Comparison of ENCODE assay signal across 8 cellular contexts in the genomic region with DNA sequence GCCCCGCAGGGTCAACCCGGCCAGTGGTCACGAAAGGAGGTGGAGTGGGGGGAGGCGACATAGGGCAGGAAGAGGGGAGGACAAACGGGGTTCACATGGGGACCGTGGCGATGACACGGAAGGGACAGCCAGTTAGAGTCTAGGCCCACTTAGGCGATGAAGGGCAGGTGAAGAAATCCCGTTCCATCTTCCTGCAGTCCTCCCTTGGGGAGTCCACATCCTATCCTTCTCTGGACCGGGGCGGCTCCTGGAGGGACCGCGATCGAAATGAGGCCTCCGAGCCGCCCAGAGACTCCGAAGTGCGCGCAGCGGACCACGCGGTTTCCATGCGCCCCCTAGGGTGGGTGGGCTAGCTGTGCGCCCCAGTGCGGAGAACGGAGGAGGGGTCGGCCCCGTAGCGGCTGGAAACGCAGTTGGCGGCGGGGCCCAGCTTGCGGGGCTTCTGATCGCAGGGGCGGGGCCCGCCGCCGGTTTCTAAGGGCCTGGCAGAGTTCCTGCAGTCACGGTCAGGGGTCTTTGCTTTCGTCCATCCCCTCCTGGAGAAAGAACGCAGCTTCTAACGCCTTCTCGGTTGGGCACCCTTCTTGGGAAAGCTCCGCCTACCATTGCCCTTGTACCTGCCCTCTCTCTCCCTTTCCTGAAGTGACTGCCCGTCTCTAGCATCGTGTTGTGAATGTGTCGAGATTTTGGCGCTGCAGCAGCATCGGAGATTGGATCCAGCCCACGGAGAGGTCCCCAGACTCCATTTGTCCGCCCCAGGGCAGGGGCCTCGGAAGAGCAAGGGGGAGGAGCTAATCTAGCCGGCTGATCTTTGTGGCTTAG. TPM values are rescaled to one million over a fixed set of nuclear protein-coding genes. Genes with fewer than 3 reads are reported as not detected.
DNase-seq lines count a peak whose midpoint lies in the region; ATAC-seq and TF ChIP-seq lines count a peak whose summit lies in the region.

No MANE protein-coding gene starts in this region.

- peaks cover 4% of the 10 kb centered on the region; the same call in 1 of the 2 replicates for H3K4me1 ChIP-seq in IMR-90 (ENCODE audit: control insufficient read depth, insufficient read depth, low read length)
- peaks cover 5 to 15% of the 10 kb centered on the region in 2 donors for H3K4me1 ChIP-seq in left lung

- peak overlapping the region; percentile 81 for H3K23ac ChIP-seq in IMR-90 (ENCODE audit: low read depth, low read length)

- in situ Hi-C loops in IMR-90 (cut with MboI; ENCODE audit: low sequenced_read_pairs): no loop called here

- H3K56ac ChIP-seq in IMR-90 (ENCODE audit: extremely low read depth, insufficient read depth, low read length): no peak overlapping the region

- H2BK5ac ChIP-seq in IMR-90 (ENCODE audit: low read depth, low read length, poor library complexity, severe bottlenecking): no peak overlapping the region

- peak overlapping the region; percentile 81 for H3K4me3 Mint-ChIP-seq in chondrocyte (ENCODE audit: unreplicated experiment)

- H3K4me1 Mint-ChIP-seq in chondrocyte (ENCODE audit: low read depth): peaks cover 13% of the 10 kb centered on the region

- CTCF ChIA-PET in AG04449 (lab: Yijun Ruan, JAX) (interaction anchor here (0.8 to 1.5 kb wide), 4 partner anchors 19 to 89 kb away, joined by 3 to 7 read pairs (median 4); no protein-coding TSS in a partner anchor), IMR-90 (lab: Yijun Ruan, JAX) (interaction anchor here (0.8 to 1.0 kb wide), 2 partner anchors 36 to 55 kb away, joined by 3 to 4 read pairs; no protein-coding TSS in a partner anchor)

- TF ChIP-seq RAD21 in IMR-90 (IDR thresholded peaks at IDR 0.05; ENCODE audit: low read length): peak; percentile 53

- peak overlapping the region; percentile 96 for H2AFZ ChIP-seq in IMR-90 (replicated peaks; ENCODE audit: low read length, poor library complexity)

- H3K14ac ChIP-seq in IMR-90 (replicated peaks; ENCODE audit: low read depth, low read length): peak overlapping the region; percentile 72

- DNase-seq in AG04449 (ENCODE audit: low read depth, low spot score) (no peak), IMR-90 (peak; percentile 23), chondrocyte (ENCODE audit: low spot score) (peak; percentile 80), left lung (peak in 1 of 2 donors; percentile 80), SKM-1 (lab: John Stamatoyannopoulos, UW; ENCODE audit: unreplicated experiment) (no peak)
- peak; percentile 47 for DNase-seq in activated CD4-positive, CD25-positive, alpha-beta regulatory T cell treated with anti-CD3 and anti-CD28 coated beads, Interleukin-2, amount 50 U/mL, for 72 hours
- DNase-seq in stimulated activated CD4-positive, alpha-beta T cell treated with anti-CD3 and anti-CD28 coated beads, Interleukin-4, amount 100 ng/mL, for 1 hour: peak; percentile 68

- H2BK20ac ChIP-seq in IMR-90 (ENCODE audit: low read depth, low read length): 0 out of 2 replicates have a peak overlapping the region, but pooled peaks have one; percentile 34

- peak overlapping the region; percentile 86 for H4K5ac ChIP-seq in IMR-90 (ENCODE audit: low read depth, low read length)

- H3K9ac ChIP-seq in IMR-90 (ENCODE audit: low read depth, low read length): peak overlapping the region; percentile 69

- no peak for TF ChIP-seq POLR2A in IMR-90 (IDR thresholded peaks at IDR 0.05; ENCODE audit: low read depth, low read length)

- TF ChIP-seq CTCF in AG04449 (IDR thresholded peaks at IDR 0.05; ENCODE audit: insufficient read depth, low read length, missing control alignments) (peak; percentile 71), IMR-90 (conservative IDR thresholded peaks at IDR 0.05; ENCODE audit: low read depth, low read length) (peak; percentile 49), chondrocyte (IDR thresholded peaks at IDR 0.05) (peak; percentile 78), left lung (IDR thresholded peaks at IDR 0.05) (no peak)

- H2BK15ac ChIP-seq in IMR-90 (ENCODE audit: low read depth, low read length): no peak overlapping the region

- H3K9me3 Mint-ChIP-seq in chondrocyte (ENCODE audit: low read depth): no peaks in the 10 kb centered on the region

- intact Hi-C loops in IMR-90 (cut with micrococcal nuclease) (no loop called here), left lung (cut with DNase I) (no loop called here)

- H2AK5ac ChIP-seq in IMR-90 (ENCODE audit: low read depth, low read length): peak overlapping the region; percentile 15; the same call in 1 of the 2 replicates

- H2BK120ac ChIP-seq in IMR-90 (ENCODE audit: low read depth, low read length): peak overlapping the region; percentile 64; the same call in 1 of the 2 replicates

- peaks cover 4% of the 10 kb centered on the region; the same call in 1 of the 2 replicates for H4K20me1 ChIP-seq in IMR-90 (ENCODE audit: insufficient read depth, low read length)

- 2% methylated on average over 7 of the region's 54 CpGs; no CpG with 5 or more reads in 1 of the 2 experiments for WGBS in IMR-90 (ENCODE audit: extremely low coverage in 2 of 2, insufficient read length in 1 of 2), 2 experiments

- H3K4me3 ChIP-seq in AG04449 (ENCODE audit: low read depth, low read length): peak overlapping the region; percentile 61
- H3K4me3 ChIP-seq in IMR-90 (ENCODE audit: insufficient read depth, low read depth, low read length): peak overlapping the region; percentile 68
- peak overlapping the region; percentile 45 to 58 for H3K4me3 ChIP-seq in left lung

- no peak overlapping the region; the same call in 1 of the 2 replicates for H3K27ac ChIP-seq in IMR-90 (ENCODE audit: insufficient read depth, low read length)
- no peak overlapping the region for H3K27ac ChIP-seq in left lung

- H3K4ac ChIP-seq in IMR-90 (ENCODE audit: low read depth, low read length): peak overlapping the region; percentile 78

- dilution Hi-C loops in IMR-90 (cut with HindIII; ENCODE audit: low sequenced_read_pairs, unreplicated experiment): no loop called here

- H2AK9ac ChIP-seq in IMR-90 (replicated peaks; ENCODE audit: low read depth, low read length, poor library complexity): peak overlapping the region; percentile 10

- H3K27me3 ChIP-seq in IMR-90 (ENCODE audit: control insufficient read depth, insufficient read depth, low read length): no peaks in the 10 kb centered on the region
- peaks cover 0 to 13% of the 10 kb centered on the region in 2 donors for H3K27me3 ChIP-seq in left lung

- POLR2A ChIA-PET in AG04449 (lab: Yijun Ruan, JAX): interaction anchor here (0.6 to 1.2 kb wide), 4 partner anchors 17 to 75 kb away, joined by 3 to 6 read pairs (median 4); a partner anchor contains a TSS
- POLR2A ChIA-PET in IMR-90 (lab: Charles Lee; ENCODE audit: unreplicated experiment): no interaction called here

- no peaks in the 10 kb centered on the region for H3K27me3 Mint-ChIP-seq in chondrocyte (ENCODE audit: low read depth)

- peak overlapping the region; percentile 54 to 85; a peak in 3 of 4 replicates for H4K8ac ChIP-seq in IMR-90 (ENCODE audit: low read depth in 2 of 2, low read length in 2 of 2)

- no peaks in the 10 kb centered on the region for H3K36me3 ChIP-seq in IMR-90 (ENCODE audit: control insufficient read depth, insufficient read depth, low read length)
- no peaks in the 10 kb centered on the region for H3K36me3 ChIP-seq in left lung

- H3K9me3 ChIP-seq in IMR-90 (ENCODE audit: control insufficient read depth, insufficient read depth, low read length) (no peaks in the 10 kb centered on the region), left lung (no peaks in the 10 kb centered on the region)

- H3K4me2 ChIP-seq in IMR-90 (ENCODE audit: low read depth, low read length): peak overlapping the region; percentile 98

- H3K9me1 ChIP-seq in IMR-90 (ENCODE audit: insufficient read depth, low read length): no peaks in the 10 kb centered on the region

- no peaks in the 10 kb centered on the region for H3K36me3 Mint-ChIP-seq in chondrocyte (ENCODE audit: low read depth)

- H3K27ac Mint-ChIP-seq in chondrocyte (ENCODE audit: unreplicated experiment): peak overlapping the region; percentile 54

- ATAC-seq in IMR-90 (ENCODE audit: low read depth) (peak; percentile 76), left lung (peak; percentile 76), GM18498 (IDR thresholded peaks at IDR 0.05; ENCODE audit: unreplicated experiment) (no peak)

- peaks cover 7 to 14% of the 10 kb centered on the region in 2 experiments for H3K79me1 ChIP-seq in IMR-90 (ENCODE audit: low read depth in 1 of 2, low read length in 2 of 2)

- BruUV-seq in IMR-90 (replicated peaks; lab: Mats Ljungman, UMichigan): no TSS peak

- peak overlapping the region; percentile 54; the same call in 1 of the 2 replicates for H3K18ac ChIP-seq in IMR-90 (ENCODE audit: low read depth, low read length)

- peak overlapping the region; percentile 49; the same call in 1 of the 2 replicates for H4K91ac ChIP-seq in IMR-90 (ENCODE audit: insufficient read depth, low read depth, low read length)

TF ChIP-seq in IMR-90, 13 proteins besides CTCF, POLR2A, EP300 and RAD21 (continues in another document):
- TF ChIP-seq SMC3 (IDR thresholded peaks at IDR 0.05; ENCODE audit: low read depth, low read length) (no peak), BHLHE40 (IDR thresholded peaks at IDR 0.05; ENCODE audit: low read depth, low read length) (no peak), NFE2L2 (IDR thresholded peaks at IDR 0.05; ENCODE audit: low read depth, low read length) (no peak), CEBPB (IDR thresholded peaks at IDR 0.05; ENCODE audit: low read depth, low read length) (no peak)

RNA-seq across cellular contexts. Expression of a gene that starts 17.9 kb away (rescaled TPM):
- total RNA-seq in IMR-90 (2012; rRNA removed) (0.54 and 0.56 TPM in 2 replicates), chondrocyte (0.56 to 1.8 TPM (median 0.75 TPM) in 3 replicates), left lung (under 1 TPM; 0.60 to 0.93 TPM)
- 0.27 and 0.32 TPM in 2 replicates for polyA plus RNA-seq in IMR-90 (2012; rRNA removed)
- polyA plus RNA-seq in IMR-90 (2012; cell fraction: cytosol; rRNA removed): 0.27 and 0.42 TPM in 2 replicates
- 0.78 and 1.5 TPM in 2 replicates for polyA plus RNA-seq in IMR-90 (2012; cell fraction: nucleus; rRNA removed; ENCODE audit: low replicate concordance)

RNA-seq across cellular contexts. Expression of a gene that starts 21.7 kb away (rescaled TPM):
- total RNA-seq in IMR-90 (2012; rRNA removed) (49.6 and 56.4 TPM in 2 replicates), chondrocyte (38.8 to 45.3 TPM (median 41.6 TPM) in 3 replicates), left lung (10 to 100 TPM; 56.0 to 67.2 TPM)
- 47.9 and 54.7 TPM in 2 replicates for polyA plus RNA-seq in IMR-90 (2012; rRNA removed)
- polyA plus RNA-seq in IMR-90 (2012; cell fraction: cytosol; rRNA removed): 26.5 and 29.6 TPM in 2 replicates
- 145 and 220 TPM in 2 replicates for polyA plus RNA-seq in IMR-90 (2012; cell fraction: nucleus; rRNA removed; ENCODE audit: low replicate concordance)

RNA-seq across cellular contexts. Expression of a gene that starts 28.3 kb away (rescaled TPM):
- total RNA-seq in IMR-90 (2012; rRNA removed) (5.9 and 10.3 TPM in 2 replicates), chondrocyte (3.3 to 5.1 TPM (median 3.9 TPM) in 3 replicates), left lung (1 to 10 TPM; 4.1 to 6.4 TPM)
- 4.5 and 6.0 TPM in 2 replicates for polyA plus RNA-seq in IMR-90 (2012; rRNA removed)
- 1.4 and 1.6 TPM in 2 replicates for polyA plus RNA-seq in IMR-90 (2012; cell fraction: cytosol; rRNA removed)
- polyA plus RNA-seq in IMR-90 (2012; cell fraction: nucleus; rRNA removed; ENCODE audit: low replicate concordance): 0.41 and 1.9 TPM in 2 replicates

RNA-seq across cellular contexts. Expression of a gene that starts 36.6 kb away (rescaled TPM):
- total RNA-seq in IMR-90 (2012; rRNA removed) (9.0 and 9.2 TPM in 2 replicates), chondrocyte (10.4 to 19.9 TPM (median 14.1 TPM) in 3 replicates), left lung (10 to 100 TPM; 15.3 to 17.5 TPM)
- polyA plus RNA-seq in IMR-90 (2012; rRNA removed): 6.2 TPM in 2 replicates
- polyA plus RNA-seq in IMR-90 (2012; cell fraction: cytosol; rRNA removed): 4.7 and 5.4 TPM in 2 replicates
- polyA plus RNA-seq in IMR-90 (2012; cell fraction: nucleus; rRNA removed; ENCODE audit: low replicate concordance): 14.3 and 16.5 TPM in 2 replicates

Comparison
In these comparisons a context has a peak if more than half of its experiments do, and no peak if none do; other contexts are left out.
1. DNase-seq: peak in IMR-90 (single experiment), activated CD4-positive, CD25-positive, alpha-beta regulatory T cell treated with anti-CD3 and anti-CD28 coated beads, Interleukin-2, amount 50 U/mL, for 72 hours (single experiment), chondrocyte (single experiment) and stimulated activated CD4-positive, alpha-beta T cell treated with anti-CD3 and anti-CD28 coated beads, Interleukin-4, amount 100 ng/mL, for 1 hour (single experiment); none in AG04449 (single experiment) and SKM-1 (single experiment).
2. CTCF ChIP-seq: peak in AG04449 (single experiment), IMR-90 (single experiment) and chondrocyte (single experiment); none in left lung (0 of 2).
3. Peak in every context shown above with its lines, with median percentiles within 50 percentile points of each other: H3K4me3 ChIP-seq.